20 cellular contexts compared by ENCODE assay signal in the genomic region with DNA sequence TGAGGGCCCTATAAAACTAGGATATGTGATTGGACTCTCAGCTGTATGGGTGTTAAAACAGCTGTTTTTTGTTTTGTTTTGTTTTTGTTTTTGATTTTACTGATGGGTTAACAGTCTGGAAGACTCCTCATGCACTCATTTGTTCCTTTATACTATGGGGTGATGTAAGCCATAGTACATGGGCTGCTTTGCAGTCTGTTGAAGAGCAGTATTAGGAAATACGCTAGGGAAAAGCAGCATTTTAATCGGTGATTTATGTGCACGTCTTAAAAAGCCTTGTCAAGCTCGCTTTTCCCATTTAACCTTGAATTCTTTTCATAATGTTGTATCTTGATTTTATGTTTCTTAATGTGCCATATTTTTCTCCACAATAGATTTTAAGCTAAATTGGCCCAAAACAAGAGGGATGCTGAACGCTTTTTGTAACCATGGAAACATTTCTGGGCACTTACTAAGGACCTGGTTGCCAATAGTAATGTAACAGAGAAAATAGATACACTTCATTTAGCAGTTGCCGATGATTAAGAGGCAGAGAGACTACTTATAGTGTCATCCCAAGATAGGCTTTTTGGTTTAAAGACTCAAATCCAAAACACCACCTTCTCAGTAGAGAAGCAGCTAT.
"Had no signal": no experiment of that assay in that cellular context is flagged by ENCODE, and none has a peak within 500 bp of the region (broad histone marks: within the 10 kb centered on the region; RNA-seq: fewer than 3 reads in every experiment).

No MANE protein-coding gene starts in this region.

- DNase-seq: activated CD4-positive, alpha-beta memory T cell treated with anti-CD3 and anti-CD28 coated beads for 36 hours; activated CD4-positive, alpha-beta T cell treated with anti-CD3 and anti-CD28 coated beads for 36 hours; activated effector memory CD4-positive, alpha-beta T cell treated with Interleukin-2 at 50 U/mL for 16 hours; activated naive CD4-positive, alpha-beta T cell treated with anti-CD3 and anti-CD28 coated beads, Interleukin-2, amount 50 U/mL, for 16 hours; activated T-cell treated with anti-CD3 and anti-CD28 coated beads, Interleukin-2, amount 50 U/mL, for 24 hours; heart right ventricle; left cardiac atrium; lower lobe of right lung; nephron progenitor cell; right cardiac atrium; stimulated activated CD4-positive, alpha-beta T cell treated with anti-CD3 and anti-CD28 coated beads, Interleukin-15, amount 100 ng/mL, for 24 hours; stimulated activated CD4-positive, alpha-beta T cell treated with anti-CD3 and anti-CD28 coated beads, Interleukin-4, amount 100 ng/mL, for 1 hour; stimulated activated naive CD4-positive, alpha-beta T cell treated with Interleukin-2 at 50 U/mL for 16 hours; substantia nigra; transverse colon had no signal

- H3K27ac ChIP-seq: coronary artery, esophagus muscularis mucosa, heart right ventricle, lower lobe of right lung, skin epidermis, transverse colon had no signal

- H3K4me3 ChIP-seq: coronary artery, esophagus muscularis mucosa, heart right ventricle, lower lobe of right lung, skin epidermis, transverse colon had no signal

- H3K36me3 ChIP-seq: esophagus muscularis mucosa, heart right ventricle, lower lobe of right lung, transverse colon had no signal

- H3K27me3 ChIP-seq: esophagus muscularis mucosa, transverse colon had no signal

- H3K9me3 ChIP-seq: esophagus muscularis mucosa, heart right ventricle, lower lobe of right lung, transverse colon had no signal

- H3K27ac Mint-ChIP-seq: activated CD4-positive, alpha-beta memory T cell treated with anti-CD3 and anti-CD28 coated beads for 36 hours; activated CD4-positive, alpha-beta T cell treated with anti-CD3 and anti-CD28 coated beads for 36 hours; activated T-cell treated with anti-CD3 and anti-CD28 coated beads, Interleukin-2, amount 50 U/mL, for 24 hours; nephron progenitor cell; progenitor cell of endocrine pancreas; T-helper 1 cell treated with Interleukin-12 subunit alpha and Interleukin-12 subunit beta and Interleukin-4 antibody, amounts not matched to agents 30 μg/mL and 1 μg/mL, for 36 hours had no signal

- H3K4me1 Mint-ChIP-seq: nephron progenitor cell had no signal

- H3K4me1 ChIP-seq: esophagus muscularis mucosa, heart right ventricle, lower lobe of right lung, transverse colon had no signal

- H3K4me3 Mint-ChIP-seq: activated CD4-positive, alpha-beta memory T cell treated with anti-CD3 and anti-CD28 coated beads for 36 hours; activated CD4-positive, alpha-beta T cell treated with anti-CD3 and anti-CD28 coated beads for 36 hours; activated T-cell treated with anti-CD3 and anti-CD28 coated beads, Interleukin-2, amount 50 U/mL, for 24 hours; nephron progenitor cell; T-helper 1 cell treated with Interleukin-12 subunit alpha and Interleukin-12 subunit beta and Interleukin-4 antibody, amounts not matched to agents 30 μg/mL and 1 μg/mL, for 36 hours had no signal

- H3K36me3 Mint-ChIP-seq: activated CD4-positive, alpha-beta memory T cell treated with anti-CD3 and anti-CD28 coated beads for 36 hours had no signal

- ATAC-seq: activated CD4-positive, alpha-beta T cell treated with anti-CD3 and anti-CD28 coated beads for 36 hours; heart right ventricle; left cardiac atrium; lower lobe of right lung; right cardiac atrium had no signal

- H3K9me3 Mint-ChIP-seq: T-helper 1 cell treated with Interleukin-12 subunit alpha and Interleukin-12 subunit beta and Interleukin-4 antibody, amounts not matched to agents 30 μg/mL and 1 μg/mL, for 36 hours had no signal
